ENCODE assay signal across 10 cellular contexts in genomic region chr13:51923983-51924539, GRCh38.
DNase-seq lines count a peak whose midpoint lies in the region; ATAC-seq and TF ChIP-seq lines count a peak whose summit lies in the region.
"Had no signal": no experiment of that assay in that cellular context is flagged by ENCODE, and none has a peak within 500 bp of the region (broad histone marks: within the 10 kb centered on the region; RNA-seq: fewer than 3 reads in every experiment).

No MANE protein-coding gene starts in this region.

- intact Hi-C loops in body of pancreas (cut with DNase I), result no loop called here
- intact Hi-C loops in Right ventricle myocardium superior (cut with DNase I), result no loop called here

- H3K27me3 ChIP-seq in DND-41 (ENCODE audit: insufficient read depth, low read length, poor library complexity), result peaks cover 13% of the 10 kb centered on the region
- no peaks in the 10 kb centered on the region for H3K27me3 ChIP-seq in body of pancreas

- H4K20me1 ChIP-seq in DND-41 (ENCODE audit: insufficient read depth, low read length), result no peaks in the 10 kb centered on the region; the same call in 1 of the 2 replicates

- 81 to 82% methylated on average over 3 of the region's 3 CpGs for WGBS in body of pancreas, 2 donors

- TF ChIP-seq POLR2A in body of pancreas (IDR thresholded peaks at IDR 0.05), result no peak

- H2AFZ ChIP-seq in DND-41 (ENCODE audit: low read depth, low read length), result no peak overlapping the region

- peaks cover 23% of the 10 kb centered on the region for H3K4me1 Mint-ChIP-seq in activated CD8-positive, alpha-beta memory T cell treated with anti-CD3 and anti-CD28 coated beads, Interleukin-2, amount 10 ng/mL, durations not matched to agents 7 days and 5 days
- H3K4me1 Mint-ChIP-seq in memory B cell, result peaks cover 14% of the 10 kb centered on the region

- no peak overlapping the region for H3K4me3 Mint-ChIP-seq in activated CD8-positive, alpha-beta memory T cell treated with anti-CD3 and anti-CD28 coated beads, Interleukin-2, amount 10 ng/mL, durations not matched to agents 7 days and 5 days
- no peak overlapping the region for H3K4me3 Mint-ChIP-seq in memory B cell

- H3K4me3 ChIP-seq in DND-41 (ENCODE audit: low read depth in 1 of 2, low read length in 2 of 2) (no peak overlapping the region), body of pancreas (no peak overlapping the region)

- H3K27ac Mint-ChIP-seq in activated CD8-positive, alpha-beta memory T cell treated with anti-CD3 and anti-CD28 coated beads, Interleukin-2, amount 10 ng/mL, durations not matched to agents 7 days and 5 days, result no peak overlapping the region
- H3K27ac Mint-ChIP-seq in memory B cell, result no peak overlapping the region

- ATAC-seq in DND-41 (ENCODE audit: insufficient read depth, low read depth), result peak; percentile 68
- peak; percentile 62 for ATAC-seq in HG02678 (IDR thresholded peaks at IDR 0.05; ENCODE audit: unreplicated experiment)
- ATAC-seq in activated CD8-positive, alpha-beta memory T cell treated with anti-CD3 and anti-CD28 coated beads, Interleukin-2, amount 10 ng/mL, durations not matched to agents 7 days and 5 days, result peak; percentile 71
- ATAC-seq in memory B cell (ENCODE audit: low read depth), result peak; percentile 32
- no peak for ATAC-seq in HG03095 (IDR thresholded peaks at IDR 0.05; ENCODE audit: unreplicated experiment)
- no peak for ATAC-seq in body of pancreas
- no peak for ATAC-seq in Right ventricle myocardium superior (ENCODE audit: poor library complexity)

- peaks cover 4% of the 10 kb centered on the region for H3K27me3 Mint-ChIP-seq in activated CD8-positive, alpha-beta memory T cell treated with anti-CD3 and anti-CD28 coated beads, Interleukin-2, amount 10 ng/mL, durations not matched to agents 7 days and 5 days
- H3K27me3 Mint-ChIP-seq in memory B cell, result peaks cover 26% of the 10 kb centered on the region

- no peaks in the 10 kb centered on the region for H3K4me1 ChIP-seq in DND-41 (ENCODE audit: insufficient read depth, low read length)
- no peaks in the 10 kb centered on the region for H3K4me1 ChIP-seq in body of pancreas

- H3K36me3 ChIP-seq in DND-41 (ENCODE audit: insufficient read depth, low read length), result no peaks in the 10 kb centered on the region
- H3K36me3 ChIP-seq in body of pancreas (replicated peaks in 1 of 2; ENCODE audit: insufficient read depth in 1 of 2, low read depth in 2 of 2), result no peaks in the 10 kb centered on the region

- H3K9me3 Mint-ChIP-seq in activated CD8-positive, alpha-beta memory T cell treated with anti-CD3 and anti-CD28 coated beads, Interleukin-2, amount 10 ng/mL, durations not matched to agents 7 days and 5 days (ENCODE audit: low read depth), result no peaks in the 10 kb centered on the region
- no peaks in the 10 kb centered on the region for H3K9me3 Mint-ChIP-seq in memory B cell

- no peaks in the 10 kb centered on the region for H3K79me2 ChIP-seq in DND-41 (ENCODE audit: insufficient read depth, low read length)

- no peaks in the 10 kb centered on the region for H3K9me3 ChIP-seq in DND-41 (ENCODE audit: insufficient read depth, low read length, severe bottlenecking)
- H3K9me3 ChIP-seq in body of pancreas, result no peaks in the 10 kb centered on the region

- DNase-seq in DND-41, result no peak
- DNase-seq in activated CD8-positive, alpha-beta memory T cell treated with anti-CD3 and anti-CD28 coated beads, Interleukin-2, amount 10 ng/mL, durations not matched to agents 7 days and 5 days, result no peak
- no peak for DNase-seq in memory B cell (ENCODE audit: low spot score in 2 of 2)
- no peak for DNase-seq in NCI-H446 (lab: John Stamatoyannopoulos, UW)
- no peak for DNase-seq in body of pancreas
- DNase-seq in Right ventricle myocardium superior, result no peak
- DNase-seq: T1000 had no signal

- TF ChIP-seq CTCF in DND-41 (IDR thresholded peaks at IDR 0.05; ENCODE audit: borderline replicate concordance, extremely low read depth, low read length, poor library complexity, severe bottlenecking), result peak; percentile 39
- peak in 2 of 7 experiments; percentile 10 to 19 for TF ChIP-seq CTCF in body of pancreas (IDR thresholded peaks at IDR 0.05)

- H3K9ac ChIP-seq in DND-41 (ENCODE audit: low read depth, low read length), result no peak overlapping the region
- H3K9ac ChIP-seq: KMS-11 had no signal

- no peak overlapping the region for H3K4me2 ChIP-seq in DND-41 (ENCODE audit: insufficient read depth, low read length)
- H3K4me2 ChIP-seq: KMS-11 had no signal

- CTCF ChIA-PET in activated CD8-positive, alpha-beta memory T cell treated with anti-CD3 and anti-CD28 coated beads, Interleukin-2, amount 10 ng/mL, durations not matched to agents 7 days and 5 days (lab: Charles Lee), result interaction anchor here (1.0 kb wide), 1 partner anchor 109 kb away, joined by 4 read pairs; no protein-coding TSS in a partner anchor

- H3K27ac ChIP-seq in DND-41 (ENCODE audit: low read length) (no peak overlapping the region), body of pancreas (no peak overlapping the region)
- H3K27ac ChIP-seq: KMS-11 had no signal

- no peaks in the 10 kb centered on the region for H3K36me3 Mint-ChIP-seq in activated CD8-positive, alpha-beta memory T cell treated with anti-CD3 and anti-CD28 coated beads, Interleukin-2, amount 10 ng/mL, durations not matched to agents 7 days and 5 days
- no peaks in the 10 kb centered on the region for H3K36me3 Mint-ChIP-seq in memory B cell

Comparison
In these comparisons a context has a peak if more than half of its experiments do, and no peak if none do; other contexts are left out.
1. ATAC-seq: peak in DND-41 (single experiment), HG02678 (single experiment), activated CD8-positive, alpha-beta memory T cell treated with anti-CD3 and anti-CD28 coated beads, Interleukin-2, amount 10 ng/mL, durations not matched to agents 7 days and 5 days (single experiment) and memory B cell (single experiment); none in HG03095 (single experiment), body of pancreas (single experiment) and Right ventricle myocardium superior (single experiment).